ENCODE assay signal across 18 cellular contexts in the genomic region with DNA sequence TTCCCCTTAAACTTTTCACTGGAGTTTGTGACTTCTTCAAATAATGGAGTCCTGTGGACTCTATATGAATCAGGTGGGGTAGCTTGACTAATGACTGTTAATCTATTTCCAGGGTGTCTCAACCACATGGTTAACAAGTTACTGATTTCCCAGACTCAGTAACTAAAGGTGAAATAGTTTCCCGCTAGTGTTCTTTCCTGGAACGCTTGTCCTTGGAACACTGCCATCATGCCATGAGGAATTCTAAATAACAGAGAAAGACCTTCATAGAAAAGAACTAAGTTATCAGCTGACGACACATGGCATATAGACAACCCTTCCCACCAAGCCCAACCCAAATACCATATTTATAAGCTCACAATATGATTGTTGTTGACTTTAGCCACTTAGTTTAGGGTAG.
DNase-seq lines count a peak whose midpoint lies in the region; TF ChIP-seq lines count a peak whose summit lies in the region.
"Had no signal": no experiment of that assay in that cellular context is flagged by ENCODE, and none has a peak within 500 bp of the region (broad histone marks: within the 10 kb centered on the region; RNA-seq: fewer than 3 reads in every experiment).

No MANE protein-coding gene starts in this region.

- H3K27ac Mint-ChIP-seq in nephron = peak overlapping the region; percentile 87 to 98 (median 94)
- H3K27ac Mint-ChIP-seq: CD4-positive, alpha-beta memory T cell had no signal

- H3K4me1 ChIP-seq in transverse colon = no peaks in the 10 kb centered on the region

- no peaks in the 10 kb centered on the region for H3K27me3 Mint-ChIP-seq in nephron (ENCODE audit: low read depth)
- H3K27me3 Mint-ChIP-seq: CD4-positive, alpha-beta memory T cell had no signal

- no peak for TF ChIP-seq CTCF in nephron (IDR thresholded peaks at IDR 0.05; ENCODE audit: unreplicated experiment in 3 of 3)
- no peak for TF ChIP-seq CTCF in transverse colon (IDR thresholded peaks at IDR 0.05)

- H3K27me3 ChIP-seq in transverse colon = no peaks in the 10 kb centered on the region

- WGBS in transverse colon (ENCODE audit: low coverage in 1 of 2), 2 donors = 23 to 46% methylated on average over 3 of the region's 3 CpGs

- peaks cover 0 to 3% of the 10 kb centered on the region in 2 donors for H3K9me3 ChIP-seq in transverse colon

- peak; percentile 93 for DNase-seq in Caki2 (ENCODE audit: low read depth)
- peak; percentile 13 for DNase-seq in astrocyte of the hippocampus (ENCODE audit: low read depth, low spot score)
- peak; percentile 96 for DNase-seq in kidney glomerular epithelial cell (lab: John Stamatoyannopoulos, UW)
- no peak for DNase-seq in RKO (ENCODE audit: low spot score)
- DNase-seq in transverse colon = no peak
- DNase-seq in NCI-H524 treated with DMSO at 0.1 percent for 48 hours (lab: John Stamatoyannopoulos, UW) = no peak
- no peak for DNase-seq in putamen (ENCODE audit: low spot score)
- DNase-seq: CD4-positive, alpha-beta memory T cell; KG1; MV-4-11; NCI-H187; NCI-H2107; NCI-H510A; NCI-H82; OCI-M1; RPMI8226; SIG-M5 had no signal

- no peak overlapping the region for H3K4me3 ChIP-seq in transverse colon

- no peak for TF ChIP-seq EP300 in transverse colon (IDR thresholded peaks at IDR 0.05; ENCODE audit: low read depth)

- no peaks in the 10 kb centered on the region for H3K4me1 Mint-ChIP-seq in nephron
- H3K4me1 Mint-ChIP-seq: CD4-positive, alpha-beta memory T cell had no signal

- H3K36me3 Mint-ChIP-seq in nephron (ENCODE audit: low read depth) = peaks cover 3% of the 10 kb centered on the region
- H3K36me3 Mint-ChIP-seq: CD4-positive, alpha-beta memory T cell had no signal

- no peak overlapping the region for H3K27ac ChIP-seq in transverse colon

- no peaks in the 10 kb centered on the region for H3K36me3 ChIP-seq in transverse colon

- no peak overlapping the region for H3K4me3 Mint-ChIP-seq in nephron
- H3K4me3 Mint-ChIP-seq: CD4-positive, alpha-beta memory T cell had no signal

- TF ChIP-seq POLR2A in transverse colon (IDR thresholded peaks at IDR 0.05) = no peak

- in situ Hi-C loops in Caki2 (cut with HindIII; ENCODE audit: low pct_unique_long_range_greater_than_20kb, low sequenced_read_pairs) = no loop called here
- in situ Hi-C loops in transverse colon (cut with MboI; ENCODE audit: low pct_ligation_motif_present in 1 of 4, low pct_unique_long_range_greater_than_20kb in 1 of 4, low sequenced_read_pairs in 3 of 4) = no loop called here

- H3K9me3 Mint-ChIP-seq in nephron = no peaks in the 10 kb centered on the region

- intact Hi-C loops in transverse colon (cut with DNase I; ENCODE audit: low total_unique reads) = no loop called here

Comparison
In these comparisons a context has a peak if more than half of its experiments do, and no peak if none do; other contexts are left out.
1. DNase-seq: peak in Caki2 (single experiment), astrocyte of the hippocampus (single experiment) and kidney glomerular epithelial cell (single experiment); none in RKO (single experiment), transverse colon (single experiment), NCI-H524 treated with DMSO at 0.1 percent for 48 hours (single experiment) and putamen (single experiment).